ENCODE assay signal across 8 cellular contexts in genomic region chr1:66788231-66788939, GRCh38. TPM values are rescaled to one million over a fixed set of nuclear protein-coding genes. Genes with fewer than 3 reads are reported as not detected.
DNase-seq lines count a peak whose midpoint lies in the region; ATAC-seq and TF ChIP-seq lines count a peak whose summit lies in the region.
"Had no signal": no experiment of that assay in that cellular context is flagged by ENCODE, and none has a peak within 500 bp of the region (broad histone marks: within the 10 kb centered on the region; RNA-seq: fewer than 3 reads in every experiment).

No MANE protein-coding gene starts in this region.

- H3K36me3 ChIP-seq in sigmoid colon (no peaks in the 10 kb centered on the region), gastroesophageal sphincter (no peaks in the 10 kb centered on the region)

- H3K4me1 ChIP-seq in sigmoid colon: no peaks in the 10 kb centered on the region
- H3K4me1 ChIP-seq in gastroesophageal sphincter: no peaks in the 10 kb centered on the region

- TF ChIP-seq CTCF in sigmoid colon (IDR thresholded peaks at IDR 0.05) (no peak), gastroesophageal sphincter (IDR thresholded peaks at IDR 0.05) (no peak)

- DNase-seq in activated naive CD4-positive, alpha-beta T cell treated with anti-CD3 and anti-CD28 coated beads, Interleukin-2, amount 50 U/mL, for 16 hours: peak; percentile 67
- peak; percentile 28 to 30 for DNase-seq in stimulated activated CD8-positive, alpha-beta memory T cell treated with anti-CD3 and anti-CD28 coated beads, Interleukin-4, amount 100 ng/mL, for 4 hours (ENCODE audit: low read depth in 2 of 2, low spot score in 1 of 2)
- no peak for DNase-seq in sigmoid colon
- no peak for DNase-seq in NCI-H2227 treated with DMSO at 0.1 percent for 48 hours (lab: John Stamatoyannopoulos, UW)

- TF ChIP-seq POLR2A in sigmoid colon (IDR thresholded peaks at IDR 0.05) (no peak), gastroesophageal sphincter (IDR thresholded peaks at IDR 0.05) (no peak)

- intact Hi-C loops in sigmoid colon (cut with DNase I): no loop called here

- WGBS in sigmoid colon, 2 donors: 39 to 48% methylated on average over 6 of the region's 6 CpGs
- 64 to 73% methylated on average over 6 of the region's 6 CpGs for WGBS in gastroesophageal sphincter (ENCODE audit: low coverage in 1 of 2), 2 donors

- H3K4me3 ChIP-seq in sigmoid colon (no peak overlapping the region), gastroesophageal sphincter (no peak overlapping the region)

- no peak for TF ChIP-seq EP300 in sigmoid colon (IDR thresholded peaks at IDR 0.05)
- no peak for TF ChIP-seq EP300 in gastroesophageal sphincter (IDR thresholded peaks at IDR 0.05)

- H3K27ac ChIP-seq in sigmoid colon: no peak overlapping the region
- no peak overlapping the region for H3K27ac ChIP-seq in gastroesophageal sphincter

- H3K27me3 ChIP-seq in sigmoid colon (no peaks in the 10 kb centered on the region), gastroesophageal sphincter (no peaks in the 10 kb centered on the region)

- no peaks in the 10 kb centered on the region for H3K9me3 ChIP-seq in sigmoid colon
- no peaks in the 10 kb centered on the region for H3K9me3 ChIP-seq in gastroesophageal sphincter

- ATAC-seq in GM19438 (IDR thresholded peaks at IDR 0.05; ENCODE audit: low read depth, unreplicated experiment) (peak; percentile 71), HG03457 (IDR thresholded peaks at IDR 0.05; ENCODE audit: unreplicated experiment) (peak; percentile 90), gastroesophageal sphincter (no peak)

RNA-seq across cellular contexts. Expression of gene INSL5, which starts 12.7 kb away (rescaled TPM):
- 1 to 10 TPM in 1 of 4 donors, not detected in 3; 2.5 TPM for total RNA-seq in sigmoid colon
- 10 to 100 TPM in 1 of 3 donors, 1 to 10 TPM in 2; 2.6 to 12.6 (median 5.5) TPM for polyA plus RNA-seq in sigmoid colon
- not detected for total RNA-seq in gastroesophageal sphincter
- total RNA-seq: neural crest cell had no signal

RNA-seq across cellular contexts. Expression of gene DYNLT5, which starts 36.1 kb away (rescaled TPM):
- total RNA-seq in sigmoid colon: 1 to 10 TPM in 1 of 4 donors, under 1 TPM in 3; 0.36 to 6.4 (median 0.66) TPM
- polyA plus RNA-seq in sigmoid colon: under 1 TPM in 2 of 3 donors, not detected in 1; 0.34 to 0.60 TPM
- 1 to 10 TPM in 3 of 4 donors, under 1 TPM in 1; 0.17 to 3.9 (median 3.0) TPM for total RNA-seq in gastroesophageal sphincter

Comparison
In these comparisons a context has a peak if more than half of its experiments do, and no peak if none do; other contexts are left out.
1. DNase-seq: peak in activated naive CD4-positive, alpha-beta T cell treated with anti-CD3 and anti-CD28 coated beads, Interleukin-2, amount 50 U/mL, for 16 hours (single experiment) and stimulated activated CD8-positive, alpha-beta memory T cell treated with anti-CD3 and anti-CD28 coated beads, Interleukin-4, amount 100 ng/mL, for 4 hours (2 of 2); none in sigmoid colon (single experiment) and NCI-H2227 treated with DMSO at 0.1 percent for 48 hours (single experiment).